In genomic region chr17:57986841-57987581, GRCh38 we compare ENCODE assay signal across 8 cellular contexts. TPM values are rescaled to one million over a fixed set of nuclear protein-coding genes. Genes with fewer than 3 reads are reported as not detected.
DNase-seq lines count a peak whose midpoint lies in the region; ATAC-seq, FAIRE-seq and TF ChIP-seq lines count a peak whose summit lies in the region.

No MANE protein-coding gene starts in this region.

- peaks cover 0 to 45% (median 5%) of the 10 kb centered on the region in 3 donors for H3K36me3 Mint-ChIP-seq in CD8-positive, alpha-beta memory T cell
- peaks cover 10% of the 10 kb centered on the region for H3K36me3 Mint-ChIP-seq in neural crest cell (ENCODE audit: low read depth)

- no peaks in the 10 kb centered on the region for H3K27me3 ChIP-seq in CD8-positive, alpha-beta memory T cell (ENCODE audit: insufficient read depth, low read length, poor library complexity, severe bottlenecking)

- H3K4me1 ChIP-seq in CD8-positive, alpha-beta memory T cell (ENCODE audit: insufficient read depth, low read length): peaks cover 51% of the 10 kb centered on the region

- FAIRE-seq in H54 (lab: Jason Lieb, UNC): peak; percentile 30

- CTCF ChIA-PET in CD8-positive, alpha-beta memory T cell (lab: Charles Lee): interaction anchor here (1.1 to 2.6 kb wide), 8 partner anchors 8 to 137 kb away, joined by 3 to 10 read pairs (median 4); partner anchors contain the start of genes MRPS23 and SRSF1

- H3K4me3 ChIP-seq in CD8-positive, alpha-beta memory T cell (ENCODE audit: low read length): peak overlapping the region; percentile 67

- DNase-seq in CD8-positive, alpha-beta memory T cell: peak in 4 of 5 donors; percentile 20 to 52 (median 32)
- DNase-seq in H54 (ENCODE audit: insufficient read length, low spot score) (no peak), NOMO-1 treated with DMSO at 0.1 percent for 48 hours (lab: John Stamatoyannopoulos, UW; ENCODE audit: unreplicated experiment) (peak; percentile 14), activated gamma-delta T cell treated with Interleukin-2 at 50 U/mL for 16 hours (peak; percentile 43), fibroblast of the conjunctiva (ENCODE audit: low read depth) (peak; percentile 52), neural crest cell (ENCODE audit: low read depth, low spot score) (peak; percentile 42), ureter (ENCODE audit: low spot score) (peak; percentile 54)

- POLR2A ChIA-PET in CD8-positive, alpha-beta memory T cell (lab: Charles Lee): interaction anchor here (0.9 to 1.8 kb wide), 2 partner anchors 20 to 184 kb away, joined by 6 to 9 read pairs; partner anchors contain the start of gene SRSF1

- TF ChIP-seq POLR2A in H54 (IDR thresholded peaks at IDR 0.05; ENCODE audit: low read depth, low read length): no peak

- H3K9me3 ChIP-seq in CD8-positive, alpha-beta memory T cell (ENCODE audit: low read length): no peaks in the 10 kb centered on the region

- H3K9me3 Mint-ChIP-seq in CD8-positive, alpha-beta memory T cell: no peaks in the 10 kb centered on the region
- no peaks in the 10 kb centered on the region for H3K9me3 Mint-ChIP-seq in neural crest cell

- TF ChIP-seq CTCF in neural crest cell (conservative IDR thresholded peaks at IDR 0.05): no peak

- peak overlapping the region; percentile 78 to 96 (median 94) for H3K27ac Mint-ChIP-seq in CD8-positive, alpha-beta memory T cell
- peak overlapping the region; percentile 99 for H3K27ac Mint-ChIP-seq in neural crest cell (ENCODE audit: unreplicated experiment)

- H3K36me3 ChIP-seq in CD8-positive, alpha-beta memory T cell (ENCODE audit: insufficient read depth, low read length): peaks cover 4% of the 10 kb centered on the region

- peaks cover 61 to 68% (median 64%) of the 10 kb centered on the region in 3 donors for H3K4me1 Mint-ChIP-seq in CD8-positive, alpha-beta memory T cell
- peaks cover 85% of the 10 kb centered on the region for H3K4me1 Mint-ChIP-seq in neural crest cell

- ATAC-seq in HG02970 (IDR thresholded peaks at IDR 0.05; ENCODE audit: low FRiP score, unreplicated experiment): no peak

- H3K27me3 Mint-ChIP-seq in CD8-positive, alpha-beta memory T cell: peaks cover 0 to 2% of the 10 kb centered on the region in 2 donors
- H3K27me3 Mint-ChIP-seq in neural crest cell (ENCODE audit: low read depth): peaks cover 22% of the 10 kb centered on the region

- H3K4me3 Mint-ChIP-seq in CD8-positive, alpha-beta memory T cell: peak overlapping the region; percentile 92 to 98 (median 94)
- H3K4me3 Mint-ChIP-seq in neural crest cell: peak overlapping the region; percentile 96

- peak overlapping the region; percentile 47 for H3K27ac ChIP-seq in CD8-positive, alpha-beta memory T cell (ENCODE audit: low read depth, low read length)

RNA-seq across cellular contexts. Expression of gene VEZF1, which starts 1.0 kb away (rescaled TPM):
- total RNA-seq in CD8-positive, alpha-beta memory T cell: 10 to 100 TPM; 29.1 to 29.5 TPM
- 50.8 TPM for polyA plus RNA-seq in CD8-positive, alpha-beta memory T cell
- total RNA-seq in neural crest cell (139 and 142 TPM in 2 replicates), ureter (75.6 TPM)

RNA-seq across cellular contexts. Expression of gene SRSF1, which starts 20.0 kb away (rescaled TPM):
- total RNA-seq in CD8-positive, alpha-beta memory T cell: 100 to 1,000 TPM; 469 to 492 TPM
- 50.6 TPM for polyA plus RNA-seq in CD8-positive, alpha-beta memory T cell
- total RNA-seq in neural crest cell: 548 and 554 TPM in 2 replicates
- 205 TPM for total RNA-seq in ureter

RNA-seq across cellular contexts. Expression of gene CUEDC1, which starts 31.8 kb away (rescaled TPM):
- under 1 TPM; 0.33 to 0.73 TPM for total RNA-seq in CD8-positive, alpha-beta memory T cell
- not detected for polyA plus RNA-seq in CD8-positive, alpha-beta memory T cell
- total RNA-seq in neural crest cell (73.7 and 86.9 TPM in 2 replicates), ureter (36.9 TPM)

Comparison
In these comparisons a context has a peak if more than half of its experiments do, and no peak if none do; other contexts are left out.
1. RNA of gene CUEDC1, which starts 31.8 kb away (total RNA-seq): 73.7 to 86.9 TPM in neural crest cell and 36.9 TPM in ureter (single experiment); 0.33 to 0.73 TPM in CD8-positive, alpha-beta memory T cell; every median in the first group is over 10 times any median in the second.